19 cellular contexts compared by ENCODE assay signal in genomic region chr22:49858827-49859226, GRCh38. TPM values are rescaled to one million over a fixed set of nuclear protein-coding genes. Genes with fewer than 3 reads are reported as not detected.
DNase-seq lines count a peak whose midpoint lies in the region; ATAC-seq, FAIRE-seq and TF ChIP-seq lines count a peak whose summit lies in the region.
"Had no signal": no experiment of that assay in that cellular context is flagged by ENCODE, and none has a peak within 500 bp of the region (broad histone marks: within the 10 kb centered on the region; RNA-seq: fewer than 3 reads in every experiment).

No MANE protein-coding gene starts in this region.

- no peak overlapping the region for H3K23ac ChIP-seq in H1 (ENCODE audit: insufficient read length)

- H3K79me2 ChIP-seq in Loucy (ENCODE audit: insufficient read depth, low read length): peaks cover 98% of the 10 kb centered on the region
- peaks cover 11 to 88% of the 10 kb centered on the region in 2 experiments; a peak in 3 of 4 replicates for H3K79me2 ChIP-seq in H1 (ENCODE audit: control insufficient read depth in 1 of 2, insufficient read depth in 2 of 2, low read length in 2 of 2)

- no peak overlapping the region for H2AK5ac ChIP-seq in H1 (ENCODE audit: low read depth, low read length)

- no peaks in the 10 kb centered on the region for H3K27me3 Mint-ChIP-seq in activated CD8-positive, alpha-beta T cell treated with anti-CD3 and anti-CD28 coated beads for 36 hours
- no peaks in the 10 kb centered on the region for H3K27me3 Mint-ChIP-seq in activated CD8-positive, alpha-beta T cell treated with anti-CD3 and anti-CD28 coated beads, Interleukin-2, amount 10 ng/mL, durations not matched to agents 7 days and 5 days (ENCODE audit: low read depth)
- no peaks in the 10 kb centered on the region for H3K27me3 Mint-ChIP-seq in Calu3 (ENCODE audit: unreplicated experiment)

- H4K5ac ChIP-seq in H1 (ENCODE audit: insufficient read length, low read depth, low read length): no peak overlapping the region

- TF ChIP-seq RAD21 in H1 (IDR thresholded peaks at IDR 0.05 in 1 of 2, conservative IDR thresholded peaks at IDR 0.05 in 1 of 2; ENCODE audit: low read depth in 2 of 2, low read length in 2 of 2): no peak

- no peak overlapping the region for H4K8ac ChIP-seq in H1 (ENCODE audit: extremely low read depth, insufficient read depth, low read length)

- no peak overlapping the region for H2BK15ac ChIP-seq in H1 (ENCODE audit: low read length)

- CTCF ChIA-PET in activated CD8-positive, alpha-beta T cell treated with anti-CD3 and anti-CD28 coated beads for 36 hours (lab: Charles Lee): interaction anchor here (1.6 kb wide), 1 partner anchor 92 kb away, joined by 4 read pairs; no protein-coding TSS in a partner anchor
- CTCF ChIA-PET in activated CD8-positive, alpha-beta T cell treated with anti-CD3 and anti-CD28 coated beads, Interleukin-2, amount 10 ng/mL, durations not matched to agents 7 days and 5 days (lab: Charles Lee): no interaction called here
- CTCF ChIA-PET in H1 (lab: Charles Lee; ENCODE audit: partially characterized antibody): no interaction called here
- CTCF ChIA-PET in Calu3 (lab: Charles Lee): interaction anchor here (0.6 kb wide), 1 partner anchor 13 kb away, joined by 3 read pairs; no protein-coding TSS in a partner anchor

- TF ChIP-seq POLR2A in H1 (IDR thresholded peaks at IDR 0.05; ENCODE audit: control extremely low read depth in 1 of 2, low read depth in 2 of 2, low read length in 2 of 2): no peak

- peaks cover 50% of the 10 kb centered on the region for H3K4me1 Mint-ChIP-seq in activated CD8-positive, alpha-beta T cell treated with anti-CD3 and anti-CD28 coated beads for 36 hours (ENCODE audit: low read depth)
- H3K4me1 Mint-ChIP-seq in activated CD8-positive, alpha-beta T cell treated with anti-CD3 and anti-CD28 coated beads, Interleukin-2, amount 10 ng/mL, durations not matched to agents 7 days and 5 days (ENCODE audit: low read depth): peaks cover 47% of the 10 kb centered on the region
- H3K4me1 Mint-ChIP-seq in Calu3 (ENCODE audit: low read depth, unreplicated experiment): peaks cover 20% of the 10 kb centered on the region

- H3K23me2 ChIP-seq in H1 (ENCODE audit: low read depth, low read length): peaks cover 3% of the 10 kb centered on the region; the same call in 1 of the 2 replicates

- H3K4me2 ChIP-seq in Loucy (ENCODE audit: low read depth, low read length, poor library complexity, severe bottlenecking) (peak overlapping the region; percentile 90), H1 (ENCODE audit: insufficient read depth in 1 of 2, low read depth in 2 of 2, low read length in 2 of 2) (no peak overlapping the region)

- H3K18ac ChIP-seq in H1 (ENCODE audit: extremely low read depth, low read length): no peak overlapping the region

- no peak overlapping the region for H2BK120ac ChIP-seq in H1 (replicated peaks; ENCODE audit: low read depth, low read length)

- H3K4me3 ChIP-seq in Loucy (ENCODE audit: low read length, poor library complexity, severe bottlenecking) (peak overlapping the region; percentile 79), H1 (ENCODE audit: extremely low read depth in 1 of 4, insufficient read depth in 2 of 4, low read depth in 3 of 4, low read length in 4 of 4) (no peak overlapping the region)
- H3K4me3 ChIP-seq: K562 had no signal

- no peak overlapping the region for H3K4me3 Mint-ChIP-seq in activated CD8-positive, alpha-beta T cell treated with anti-CD3 and anti-CD28 coated beads for 36 hours
- no peak overlapping the region for H3K4me3 Mint-ChIP-seq in activated CD8-positive, alpha-beta T cell treated with anti-CD3 and anti-CD28 coated beads, Interleukin-2, amount 10 ng/mL, durations not matched to agents 7 days and 5 days
- no peak overlapping the region for H3K4me3 Mint-ChIP-seq in Calu3 (ENCODE audit: low read depth, unreplicated experiment)
- H3K4me3 Mint-ChIP-seq: H9 had no signal

- FAIRE-seq in H1 (lab: Jason Lieb, UNC): no peak
- FAIRE-seq: D721Med, K562, RCC 7860 had no signal

- no peak overlapping the region for H2BK12ac ChIP-seq in H1 (ENCODE audit: low read depth, low read length)

- no peak overlapping the region for H3K56ac ChIP-seq in H1 (replicated peaks; ENCODE audit: insufficient read length, low read depth, low read length)

- H3K9ac ChIP-seq in Loucy (ENCODE audit: low read depth, low read length, poor library complexity, severe bottlenecking): peak overlapping the region; percentile 48
- H3K9ac ChIP-seq in H1 (replicated peaks in 1 of 4; ENCODE audit: extremely low read depth in 1 of 4, low read depth in 3 of 4, low read length in 3 of 4): no peak overlapping the region

- DNase-seq in activated CD8-positive, alpha-beta T cell treated with anti-CD3 and anti-CD28 coated beads for 36 hours: no peak
- no peak for DNase-seq in activated CD8-positive, alpha-beta T cell treated with anti-CD3 and anti-CD28 coated beads, Interleukin-2, amount 10 ng/mL, durations not matched to agents 7 days and 5 days
- DNase-seq in H1 (ENCODE audit: low read depth in 1 of 2, low spot score in 2 of 2) (no peak), posterior vena cava (ENCODE audit: low spot score) (peak; percentile 52), hypothalamus (lab: John Stamatoyannopoulos, UW) (no peak), Calu3 (no peak)
- DNase-seq: DMS79 treated with DMSO at 0.1 percent for 48 hours, H9, NCI-H1105 treated with DMSO at 0.1 percent for 48 hours, NCI-H1694, NCI-H2081 treated with DMSO at 0.1 percent for 48 hours, NCI-H748 treated with DMSO at 0.1 percent for 48 hours had no signal

- H3K14ac ChIP-seq in H1 (ENCODE audit: insufficient read length): no peak overlapping the region

- no peak overlapping the region for H3K4ac ChIP-seq in H1 (replicated peaks; ENCODE audit: insufficient read length, low read depth, low read length)

- no peaks in the 10 kb centered on the region for H3K9me3 ChIP-seq in Loucy (ENCODE audit: insufficient read depth, low read depth, low read length)
- no peaks in the 10 kb centered on the region for H3K9me3 ChIP-seq in H1 (ENCODE audit: insufficient read depth in 2 of 2, low read depth in 1 of 2, low read length in 1 of 2)

- H4K20me1 ChIP-seq in Loucy (ENCODE audit: insufficient read depth, low read length, poor library complexity, severe bottlenecking) (peaks cover 93% of the 10 kb centered on the region), H1 (replicated peaks in 1 of 2; ENCODE audit: control insufficient read depth in 1 of 2, insufficient read depth in 2 of 2, low read length in 2 of 2) (peaks cover 21 to 32% of the 10 kb centered on the region in 2 experiments)

- 90% methylated on average over 13 of the region's 14 CpGs; no CpG with 5 or more reads in 1 of the 2 experiments for WGBS in H1 (ENCODE audit: extremely low coverage in 1 of 2, insufficient coverage in 1 of 2, insufficient read length in 1 of 2, insufficient replicate concordance in 2 of 2, low coverage in 1 of 2, low lambda C conversion rate in 2 of 2, missing lambda C conversion rate in 1 of 2), 2 experiments

- H3K27me3 ChIP-seq in Loucy (ENCODE audit: insufficient read depth, low read length, poor library complexity, severe bottlenecking) (no peaks in the 10 kb centered on the region), H1 (replicated peaks in 1 of 4; ENCODE audit: control insufficient read depth in 3 of 4, extremely low read depth in 1 of 4, insufficient read depth in 3 of 4, low read length in 3 of 4) (no peaks in the 10 kb centered on the region)

- peak overlapping the region; percentile 25 for H3K27ac Mint-ChIP-seq in activated CD8-positive, alpha-beta T cell treated with anti-CD3 and anti-CD28 coated beads for 36 hours
- no peak overlapping the region for H3K27ac Mint-ChIP-seq in activated CD8-positive, alpha-beta T cell treated with anti-CD3 and anti-CD28 coated beads, Interleukin-2, amount 10 ng/mL, durations not matched to agents 7 days and 5 days
- H3K27ac Mint-ChIP-seq in Calu3 (ENCODE audit: unreplicated experiment): no peak overlapping the region

- intact Hi-C loops in activated CD8-positive, alpha-beta T cell treated with anti-CD3 and anti-CD28 coated beads for 36 hours (cut with micrococcal nuclease): no loop called here
- intact Hi-C loops in posterior vena cava (cut with DNase I): no loop called here
- intact Hi-C loops in Calu3 (cut with micrococcal nuclease; ENCODE audit: unreplicated experiment): no loop called here

- no peak overlapping the region for H2BK20ac ChIP-seq in H1 (ENCODE audit: low read length)

- H3K27ac ChIP-seq in H1 (ENCODE audit: low read depth, low read length): no peak overlapping the region
- H3K27ac ChIP-seq: 22Rv1 had no signal

- POLR2A ChIA-PET in activated CD8-positive, alpha-beta T cell treated with anti-CD3 and anti-CD28 coated beads for 36 hours (lab: Charles Lee): no interaction called here
- POLR2A ChIA-PET in activated CD8-positive, alpha-beta T cell treated with anti-CD3 and anti-CD28 coated beads, Interleukin-2, amount 10 ng/mL, durations not matched to agents 7 days and 5 days (lab: Charles Lee): no interaction called here
- POLR2A ChIA-PET in H1 (lab: Charles Lee; ENCODE audit: partially characterized antibody): no interaction called here

- ATAC-seq in activated CD8-positive, alpha-beta T cell treated with anti-CD3 and anti-CD28 coated beads for 36 hours: no peak
- no peak for ATAC-seq in activated CD8-positive, alpha-beta T cell treated with anti-CD3 and anti-CD28 coated beads, Interleukin-2, amount 10 ng/mL, durations not matched to agents 7 days and 5 days
- ATAC-seq in HG03342 (IDR thresholded peaks at IDR 0.05; ENCODE audit: unreplicated experiment): no peak
- ATAC-seq: K562, Right ventricle myocardium inferior had no signal

- TF ChIP-seq EP300 in H1 (IDR thresholded peaks at IDR 0.05; ENCODE audit: borderline replicate concordance in 1 of 2, low read depth in 2 of 2, low read length in 2 of 2): no peak

- H3K36me3 ChIP-seq in Loucy (ENCODE audit: insufficient read depth, low read length): no peaks in the 10 kb centered on the region
- no peaks in the 10 kb centered on the region for H3K36me3 ChIP-seq in H1 (ENCODE audit: control insufficient read depth in 2 of 4, insufficient read depth in 4 of 4, low read length in 3 of 4)

- H2AFZ ChIP-seq in Loucy (ENCODE audit: low read length) (no peak overlapping the region), H1 (ENCODE audit: low read length) (no peak overlapping the region)

- H2BK5ac ChIP-seq in H1 (ENCODE audit: low read depth, low read length): peak overlapping the region; percentile 44; the same call in 1 of the 2 replicates

- H3K4me1 ChIP-seq in Loucy (ENCODE audit: insufficient read depth, low read length, poor library complexity, severe bottlenecking) (peaks cover 55% of the 10 kb centered on the region), H1 (replicated peaks in 1 of 4; ENCODE audit: control insufficient read depth in 3 of 4, insufficient read depth in 4 of 4, low read length in 3 of 4) (peaks cover 0 to 6% (median 5%) of the 10 kb centered on the region in 4 experiments; a peak in 5 of 7 replicates)

- H3K36me3 Mint-ChIP-seq in activated CD8-positive, alpha-beta T cell treated with anti-CD3 and anti-CD28 coated beads for 36 hours (ENCODE audit: low read depth): peaks cover 12% of the 10 kb centered on the region
- peaks cover 25% of the 10 kb centered on the region for H3K36me3 Mint-ChIP-seq in activated CD8-positive, alpha-beta T cell treated with anti-CD3 and anti-CD28 coated beads, Interleukin-2, amount 10 ng/mL, durations not matched to agents 7 days and 5 days (ENCODE audit: low read depth)
- H3K36me3 Mint-ChIP-seq in Calu3 (ENCODE audit: insufficient read depth, unreplicated experiment): peaks cover 24% of the 10 kb centered on the region

- no peaks in the 10 kb centered on the region for H3K9me2 ChIP-seq in Loucy (replicated peaks; ENCODE audit: low read depth, low read length)

- peaks cover 26% of the 10 kb centered on the region for H3K79me1 ChIP-seq in H1 (ENCODE audit: low read depth, low read length)

- H3K9me3 Mint-ChIP-seq in activated CD8-positive, alpha-beta T cell treated with anti-CD3 and anti-CD28 coated beads for 36 hours: no peaks in the 10 kb centered on the region
- H3K9me3 Mint-ChIP-seq in activated CD8-positive, alpha-beta T cell treated with anti-CD3 and anti-CD28 coated beads, Interleukin-2, amount 10 ng/mL, durations not matched to agents 7 days and 5 days (ENCODE audit: insufficient read depth): no peaks in the 10 kb centered on the region
- no peaks in the 10 kb centered on the region for H3K9me3 Mint-ChIP-seq in Calu3 (ENCODE audit: low read depth, unreplicated experiment)
- H3K9me3 Mint-ChIP-seq: H9 had no signal

- BruUV-seq in Calu3 (replicated peaks; lab: Mats Ljungman, UMichigan): no TSS peak

- H3F3A ChIP-seq in Loucy (ENCODE audit: low read depth): no peaks in the 10 kb centered on the region

- no peak overlapping the region for H4K91ac ChIP-seq in H1 (replicated peaks; ENCODE audit: insufficient read length, low read length)

- TF ChIP-seq CTCF in activated CD8-positive, alpha-beta T cell treated with anti-CD3 and anti-CD28 coated beads for 36 hours (IDR thresholded peaks at IDR 0.05): no peak
- TF ChIP-seq CTCF in Loucy (conservative IDR thresholded peaks at IDR 0.05; ENCODE audit: low read length) (no peak), H1 (IDR thresholded peaks at IDR 0.05; ENCODE audit: control extremely low read depth in 1 of 3, insufficient read depth in 1 of 3, low read depth in 1 of 3, low read length in 3 of 3) (no peak), Calu3 (IDR thresholded peaks at IDR 0.05; ENCODE audit: unreplicated experiment) (no peak)

RNA-seq across cellular contexts. Expression of gene ZBED4, which starts 5.2 kb away (rescaled TPM):
- total RNA-seq in activated CD8-positive, alpha-beta T cell treated with anti-CD3 and anti-CD28 coated beads for 36 hours: 10 to 100 TPM; 19.7 to 20.1 TPM
- 10 to 100 TPM; 19.4 to 19.6 TPM for total RNA-seq in activated CD8-positive, alpha-beta T cell treated with anti-CD3 and anti-CD28 coated beads, Interleukin-2, amount 10 ng/mL, durations not matched to agents 7 days and 5 days
- total RNA-seq in H1 (2021; fragmentation: NEBNext Ultra II Directional; extraction: Animal tissue kit (Norgen Biotek cat#: 25700)): 28.3 TPM in 2 replicates
- 11.0 and 14.5 TPM in 2 replicates for polyA plus RNA-seq in H1 (2011; rRNA removed)
- 10.6 TPM for polyA plus RNA-seq in H1 (2011; cell fraction: cytosol; rRNA removed)
- polyA plus RNA-seq in H1 (2011; cell fraction: nucleus; rRNA removed): 15.8 TPM
- 15.1 to 18.5 TPM (median 17.5 TPM) in 4 replicates for polyA plus RNA-seq in H1 (2012, experiment 1 of 2)
- 7.3 TPM for polyA plus RNA-seq in H1 (2012, experiment 2 of 2)
- polyA plus RNA-seq in H1 (2013, experiment 1 of 2): 14.2 TPM
- polyA plus RNA-seq in H1 (2013, experiment 2 of 2): 14.2 TPM
- 12.9 and 14.6 TPM in 2 replicates for polyA minus RNA-seq in H1 (2011; rRNA and poly(A)+ RNA removed)
- 16.2 TPM for polyA minus RNA-seq in H1 (2011; cell fraction: cytosol; rRNA and poly(A)+ RNA removed)
- 14.9 TPM for polyA minus RNA-seq in H1 (2011; cell fraction: nucleus; rRNA and poly(A)+ RNA removed)
- 1 to 10 TPM; 7.3 to 8.5 TPM for total RNA-seq in posterior vena cava
- total RNA-seq in Calu3 (2022): 28.1 and 30.0 TPM in 2 replicates

RNA-seq across cellular contexts. Expression of gene BRD1, which starts 31.2 kb away (rescaled TPM):
- 10 to 100 TPM; 24.5 to 29.0 TPM for total RNA-seq in activated CD8-positive, alpha-beta T cell treated with anti-CD3 and anti-CD28 coated beads for 36 hours
- 10 to 100 TPM; 43.0 to 44.3 TPM for total RNA-seq in activated CD8-positive, alpha-beta T cell treated with anti-CD3 and anti-CD28 coated beads, Interleukin-2, amount 10 ng/mL, durations not matched to agents 7 days and 5 days
- 34.0 and 35.7 TPM in 2 replicates for total RNA-seq in H1 (2021; fragmentation: NEBNext Ultra II Directional; extraction: Animal tissue kit (Norgen Biotek cat#: 25700))
- 6.8 and 11.4 TPM in 2 replicates for polyA plus RNA-seq in H1 (2011; rRNA removed)
- 9.0 TPM for polyA plus RNA-seq in H1 (2011; cell fraction: cytosol; rRNA removed)
- polyA plus RNA-seq in H1 (2011; cell fraction: nucleus; rRNA removed): 27.1 TPM
- 19.0 to 25.1 TPM (median 23.0 TPM) in 4 replicates for polyA plus RNA-seq in H1 (2012, experiment 1 of 2)
- polyA plus RNA-seq in H1 (2012, experiment 2 of 2): 15.0 TPM
- polyA plus RNA-seq in H1 (2013, experiment 1 of 2): 13.9 TPM
- 13.1 TPM for polyA plus RNA-seq in H1 (2013, experiment 2 of 2)
- polyA minus RNA-seq in H1 (2011; rRNA and poly(A)+ RNA removed): 10.0 and 12.5 TPM in 2 replicates
- polyA minus RNA-seq in H1 (2011; cell fraction: cytosol; rRNA and poly(A)+ RNA removed): 20.6 TPM
- polyA minus RNA-seq in H1 (2011; cell fraction: nucleus; rRNA and poly(A)+ RNA removed): 24.8 TPM
- total RNA-seq in posterior vena cava (10 to 100 TPM; 20.8 to 21.7 TPM), Calu3 (2022) (38.8 and 41.4 TPM in 2 replicates)

RNA-seq across cellular contexts. Expression of gene ALG12, which starts 59.4 kb away (rescaled TPM):
- 10 to 100 TPM; 10.7 to 12.0 TPM for total RNA-seq in activated CD8-positive, alpha-beta T cell treated with anti-CD3 and anti-CD28 coated beads for 36 hours
- 10 to 100 TPM; 16.3 to 17.4 TPM for total RNA-seq in activated CD8-positive, alpha-beta T cell treated with anti-CD3 and anti-CD28 coated beads, Interleukin-2, amount 10 ng/mL, durations not matched to agents 7 days and 5 days
- 22.5 and 25.0 TPM in 2 replicates for total RNA-seq in H1 (2021; fragmentation: NEBNext Ultra II Directional; extraction: Animal tissue kit (Norgen Biotek cat#: 25700))
- polyA plus RNA-seq in H1 (2011; rRNA removed): 13.4 and 24.1 TPM in 2 replicates
- polyA plus RNA-seq in H1 (2011; cell fraction: cytosol; rRNA removed): 16.1 TPM
- 28.5 TPM for polyA plus RNA-seq in H1 (2011; cell fraction: nucleus; rRNA removed)
- 14.6 to 25.7 TPM (median 22.3 TPM) in 4 replicates for polyA plus RNA-seq in H1 (2012, experiment 1 of 2)
- 19.9 TPM for polyA plus RNA-seq in H1 (2012, experiment 2 of 2)
- polyA plus RNA-seq in H1 (2013, experiment 1 of 2): 23.8 TPM
- 25.7 TPM for polyA plus RNA-seq in H1 (2013, experiment 2 of 2)
- 20.3 and 23.2 TPM in 2 replicates for polyA minus RNA-seq in H1 (2011; rRNA and poly(A)+ RNA removed)
- 11.2 TPM for polyA minus RNA-seq in H1 (2011; cell fraction: cytosol; rRNA and poly(A)+ RNA removed)
- 7.9 TPM for polyA minus RNA-seq in H1 (2011; cell fraction: nucleus; rRNA and poly(A)+ RNA removed)
- total RNA-seq in posterior vena cava (10 to 100 TPM in 1 of 2 donors, 1 to 10 TPM in 1; 8.9 to 11.7 TPM), Calu3 (2022) (25.4 and 27.0 TPM in 2 replicates)

RNA-seq across cellular contexts. Expression of gene CRELD2, which starts 59.6 kb away (rescaled TPM):
- 10 to 100 TPM; 26.1 to 28.2 TPM for total RNA-seq in activated CD8-positive, alpha-beta T cell treated with anti-CD3 and anti-CD28 coated beads for 36 hours
- 10 to 100 TPM; 58.0 to 58.1 TPM for total RNA-seq in activated CD8-positive, alpha-beta T cell treated with anti-CD3 and anti-CD28 coated beads, Interleukin-2, amount 10 ng/mL, durations not matched to agents 7 days and 5 days
- total RNA-seq in H1 (2021; fragmentation: NEBNext Ultra II Directional; extraction: Animal tissue kit (Norgen Biotek cat#: 25700)): 36.6 and 39.4 TPM in 2 replicates
- 24.5 and 34.3 TPM in 2 replicates for polyA plus RNA-seq in H1 (2011; rRNA removed)
- polyA plus RNA-seq in H1 (2011; cell fraction: cytosol; rRNA removed): 35.6 TPM
- polyA plus RNA-seq in H1 (2011; cell fraction: nucleus; rRNA removed): 52.5 TPM
- 19.3 to 35.8 TPM (median 34.6 TPM) in 4 replicates for polyA plus RNA-seq in H1 (2012, experiment 1 of 2)
- polyA plus RNA-seq in H1 (2012, experiment 2 of 2): 23.7 TPM
- 24.9 TPM for polyA plus RNA-seq in H1 (2013, experiment 1 of 2)
- 26.3 TPM for polyA plus RNA-seq in H1 (2013, experiment 2 of 2)
- 6.1 and 8.2 TPM in 2 replicates for polyA minus RNA-seq in H1 (2011; rRNA and poly(A)+ RNA removed)
- polyA minus RNA-seq in H1 (2011; cell fraction: cytosol; rRNA and poly(A)+ RNA removed): 8.7 TPM
- polyA minus RNA-seq in H1 (2011; cell fraction: nucleus; rRNA and poly(A)+ RNA removed): 8.0 TPM
- total RNA-seq in posterior vena cava (10 to 100 TPM; 27.5 to 45.4 TPM), Calu3 (2022) (57.8 and 64.6 TPM in 2 replicates)

Comparison
In these comparisons a context has a peak if more than half of its experiments do, and no peak if none do; other contexts are left out.
1. CTCF ChIA-PET loops: an anchor here in activated CD8-positive, alpha-beta T cell treated with anti-CD3 and anti-CD28 coated beads for 36 hours (1.6 kb wide) and Calu3 (0.6 kb wide); none called in activated CD8-positive, alpha-beta T cell treated with anti-CD3 and anti-CD28 coated beads, Interleukin-2, amount 10 ng/mL, durations not matched to agents 7 days and 5 days and H1.